Comparison of ENCODE assay signal across 1 cellular context in genomic region chr1:244365821-244366220, GRCh38.
TF ChIP-seq lines count a peak whose summit lies in the region.

No MANE protein-coding gene starts in this region.

TF ChIP-seq in H1, 55 proteins besides CTCF, POLR2A, EP300 and RAD21:
- TF ChIP-seq CBX8 (IDR thresholded peaks at IDR 0.05; ENCODE audit: borderline replicate concordance, low read depth, low read length) (no peak), GABPA (IDR thresholded peaks at IDR 0.05; ENCODE audit: borderline replicate concordance, insufficient read depth, low read length) (no peak), CEBPB (IDR thresholded peaks at IDR 0.05; ENCODE audit: low read depth, low read length) (no peak), SRF (IDR thresholded peaks at IDR 0.05; ENCODE audit: low read depth, low read length) (no peak), KDM4A (IDR thresholded peaks at IDR 0.05; ENCODE audit: low read depth, low read length, severe bottlenecking) (no peak), SP4 (IDR thresholded peaks at IDR 0.05; ENCODE audit: low read length) (no peak), YY1 (IDR thresholded peaks at IDR 0.05; ENCODE audit: low read depth, low read length) (no peak), HDAC6 (IDR thresholded peaks at IDR 0.05; ENCODE audit: low read depth, low read length) (no peak), E2F6 (IDR thresholded peaks at IDR 0.05) (no peak), CTBP2 (IDR thresholded peaks at IDR 0.05; ENCODE audit: borderline replicate concordance, insufficient read depth, insufficient read length, low read length) (no peak), TBP (IDR thresholded peaks at IDR 0.05; ENCODE audit: low read depth, low read length) (no peak), RFX5 (IDR thresholded peaks at IDR 0.05; ENCODE audit: borderline replicate concordance, low read depth, low read length) (no peak)
TF ChIP-seq in H1: peak in this region for 0.
